16 cellular contexts compared by ENCODE assay signal in the genomic region with DNA sequence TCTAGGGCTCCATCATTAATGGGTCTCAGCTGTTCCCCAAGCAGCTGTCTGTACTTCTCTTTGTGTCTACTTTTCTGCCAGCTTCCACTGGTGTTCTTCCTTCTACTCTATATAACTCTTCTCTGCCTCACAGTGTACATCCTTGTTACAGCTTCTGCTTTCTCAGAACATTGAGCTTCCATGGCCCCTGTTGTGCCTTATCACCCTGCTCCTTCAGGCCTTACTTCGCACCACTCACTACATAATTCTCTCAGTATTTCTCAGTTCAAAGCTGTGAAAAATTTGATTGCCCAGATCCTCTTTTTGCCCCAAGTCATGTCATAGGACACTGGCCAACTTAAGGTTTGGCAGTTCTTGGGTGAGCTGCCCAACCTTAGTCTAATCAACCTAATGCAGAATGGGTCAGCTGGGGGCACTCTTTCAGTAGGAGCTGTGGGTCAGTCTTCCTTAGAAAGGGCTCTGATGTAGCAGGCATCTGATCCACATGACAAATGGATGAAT. TPM values are rescaled to one million over a fixed set of nuclear protein-coding genes. Genes with fewer than 3 reads are reported as not detected.
"Had no signal": no experiment of that assay in that cellular context is flagged by ENCODE, and none has a peak within 500 bp of the region (broad histone marks: within the 10 kb centered on the region; RNA-seq: fewer than 3 reads in every experiment).

No MANE protein-coding gene starts in this region.

- H3K4me3 ChIP-seq: coronary artery, transverse colon had no signal

- H3K36me3 Mint-ChIP-seq: activated naive CD4-positive, alpha-beta T cell treated with anti-CD3 and anti-CD28 coated beads, Interleukin-2, amount 50 U/mL, for 72 hours; natural killer cell had no signal

- ATAC-seq: activated CD8-positive, alpha-beta T cell treated with anti-CD3 and anti-CD28 coated beads, Interleukin-2, amount 10 ng/mL, durations not matched to agents 7 days and 5 days; activated naive CD4-positive, alpha-beta T cell treated with anti-CD3 and anti-CD28 coated beads, Interleukin-2, amount 50 U/mL, for 72 hours; activated T-cell treated with anti-CD3 and anti-CD28 coated beads, Interleukin-2, amount 50 U/mL, for 72 hours; natural killer cell; stimulated activated naive CD8-positive, alpha-beta T cell treated with anti-CD3 and anti-CD28 coated beads, Interleukin-15, Interleukin-2, amounts not matched to agents 100 U/mL and 50 U/mL, for 24 hours had no signal

- H3K27me3 Mint-ChIP-seq: activated B cell treated with CpG ODN at 0.5 μM for 24 hours; activated CD4-positive, alpha-beta T cell treated with anti-CD3 and anti-CD28 coated beads, Interleukin-2, amount 10 ng/mL, durations not matched to agents 24 days and 14 days had no signal

- H3K4me3 Mint-ChIP-seq: activated B cell treated with CpG ODN at 0.5 μM for 24 hours; activated CD4-positive, alpha-beta T cell treated with anti-CD3 and anti-CD28 coated beads, Interleukin-2, amount 10 ng/mL, durations not matched to agents 24 days and 14 days; activated CD8-positive, alpha-beta T cell treated with anti-CD3 and anti-CD28 coated beads, Interleukin-2, amount 10 ng/mL, durations not matched to agents 7 days and 5 days; activated T-cell treated with anti-CD3 and anti-CD28 coated beads, Interleukin-2, amount 50 U/mL, for 72 hours; natural killer cell had no signal

- H3K27ac Mint-ChIP-seq: activated B cell treated with CpG ODN at 0.5 μM for 24 hours; activated CD4-positive, alpha-beta T cell treated with anti-CD3 and anti-CD28 coated beads, Interleukin-2, amount 10 ng/mL, durations not matched to agents 24 days and 14 days; activated CD8-positive, alpha-beta T cell treated with anti-CD3 and anti-CD28 coated beads, Interleukin-2, amount 10 ng/mL, durations not matched to agents 7 days and 5 days; activated naive CD4-positive, alpha-beta T cell treated with anti-CD3 and anti-CD28 coated beads, Interleukin-2, amount 50 U/mL, for 72 hours; activated T-cell treated with anti-CD3 and anti-CD28 coated beads, Interleukin-2, amount 50 U/mL, for 72 hours; natural killer cell had no signal

- H3K9me3 Mint-ChIP-seq: activated B cell treated with CpG ODN at 0.5 μM for 24 hours; activated CD4-positive, alpha-beta T cell treated with anti-CD3 and anti-CD28 coated beads, Interleukin-2, amount 10 ng/mL, durations not matched to agents 24 days and 14 days; activated naive CD4-positive, alpha-beta T cell treated with anti-CD3 and anti-CD28 coated beads, Interleukin-2, amount 50 U/mL, for 72 hours; activated T-cell treated with anti-CD3 and anti-CD28 coated beads, Interleukin-2, amount 50 U/mL, for 72 hours; natural killer cell had no signal

- H3K4me1 Mint-ChIP-seq: activated B cell treated with CpG ODN at 0.5 μM for 24 hours, natural killer cell had no signal

- DNase-seq: activated B cell treated with CpG ODN at 0.5 μM for 24 hours; activated CD4-positive, alpha-beta T cell treated with anti-CD3 and anti-CD28 coated beads, Interleukin-2, amount 10 ng/mL, durations not matched to agents 24 days and 14 days; activated CD8-positive, alpha-beta memory T cell treated with anti-CD3 and anti-CD28 coated beads, Interleukin-2, amount 50 U/mL, for 48 hours; activated CD8-positive, alpha-beta T cell treated with anti-CD3 and anti-CD28 coated beads, Interleukin-2, amount 10 ng/mL, durations not matched to agents 7 days and 5 days; activated gamma-delta T cell; activated T-cell treated with anti-CD3 and anti-CD28 coated beads, Interleukin-2, amount 50 U/mL, for 72 hours; left ventricle myocardium superior; mesenchymal stem cell; natural killer cell; stimulated activated CD4-positive, alpha-beta T cell treated with anti-CD3 and anti-CD28 coated beads, Interleukin-4, amount 100 ng/mL, for 24 hours; stimulated activated naive CD8-positive, alpha-beta T cell treated with anti-CD3 and anti-CD28 coated beads, Interleukin-15, Interleukin-2, amounts not matched to agents 100 U/mL and 50 U/mL, for 24 hours; transverse colon had no signal

- H3K27ac ChIP-seq: coronary artery, foreskin keratinocyte, transverse colon had no signal

RNA-seq across cellular contexts. Expression of a gene that starts 28.9 kb away (rescaled TPM):
- total RNA-seq: activated B cell treated with CpG ODN at 0.5 μM for 24 hours; activated CD4-positive, alpha-beta T cell treated with anti-CD3 and anti-CD28 coated beads, Interleukin-2, amount 10 ng/mL, durations not matched to agents 24 days and 14 days; activated CD8-positive, alpha-beta T cell treated with anti-CD3 and anti-CD28 coated beads, Interleukin-2, amount 10 ng/mL, durations not matched to agents 7 days and 5 days; activated naive CD4-positive, alpha-beta T cell treated with anti-CD3 and anti-CD28 coated beads, Interleukin-2, amount 50 U/mL, for 72 hours; kidney epithelial cell had no signal
